ENCODE assay signal across 8 cellular contexts in the genomic region with DNA sequence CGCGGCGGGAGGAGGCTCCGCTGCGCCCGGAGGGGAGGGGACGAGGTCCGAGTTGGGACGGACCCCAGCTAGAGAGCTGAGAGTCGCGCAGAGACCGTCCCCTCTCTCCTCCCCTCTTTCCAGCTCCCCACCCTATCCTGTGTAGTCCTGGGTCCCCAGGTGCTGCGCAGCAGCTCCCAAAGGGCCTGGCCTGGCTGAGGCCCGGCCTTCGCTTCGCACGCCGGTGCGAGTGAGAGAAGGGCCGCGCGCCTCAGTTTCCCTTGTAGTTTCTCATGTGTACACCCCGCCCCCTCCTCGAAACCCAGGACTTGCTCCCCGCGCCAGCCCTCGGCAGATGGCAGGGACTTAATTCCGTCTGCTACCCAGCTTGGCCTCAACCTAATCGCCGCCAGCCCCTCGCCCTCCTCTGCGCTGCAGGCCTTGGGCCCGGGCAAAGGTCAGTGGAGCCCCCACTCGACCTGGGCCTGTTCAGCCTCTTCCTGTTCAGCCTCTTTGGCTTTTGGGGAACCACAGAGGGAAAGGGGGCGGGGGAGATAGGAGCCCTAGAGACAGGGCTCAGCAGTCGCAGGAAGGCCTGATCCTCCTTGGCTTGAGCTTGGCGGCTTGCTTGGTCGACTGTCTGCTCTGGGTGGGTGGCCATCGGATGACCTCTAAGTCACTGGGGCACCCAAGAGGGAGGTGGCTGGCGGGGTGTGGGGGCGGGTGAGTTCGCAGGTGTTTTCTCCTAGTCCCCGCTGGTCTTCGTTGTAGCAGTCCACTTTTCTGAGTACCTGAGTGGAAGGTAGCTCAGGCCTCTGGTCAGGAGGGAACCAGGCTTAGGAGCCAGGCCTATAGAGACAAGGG. TPM values are rescaled to one million over a fixed set of nuclear protein-coding genes. Genes with fewer than 3 reads are reported as not detected.
DNase-seq lines count a peak whose midpoint lies in the region; ATAC-seq, FAIRE-seq and TF ChIP-seq lines count a peak whose summit lies in the region.

No MANE protein-coding gene starts in this region.

- H3K4me3 ChIP-seq in OCI-LY1 (ENCODE audit: low read depth, low read length, poor library complexity, severe bottlenecking) (peak overlapping the region; percentile 82), iPS DF 6.9 (ENCODE audit: low read length) (peak overlapping the region; percentile 79), skeletal muscle cell (ENCODE audit: low read depth, low read length) (peak overlapping the region; percentile 92)

- TF ChIP-seq CTCF in OCI-LY1 (IDR thresholded peaks at IDR 0.05; ENCODE audit: low read length), result no peak

- H3K4me1 ChIP-seq in OCI-LY1 (ENCODE audit: insufficient read depth, low read length, severe bottlenecking), result peaks cover 24% of the 10 kb centered on the region
- 0 out of 2 replicates have a peak, but pooled peaks cover 5% of the 10 kb centered on the region for H3K4me1 ChIP-seq in iPS DF 6.9 (ENCODE audit: control insufficient read depth, insufficient read depth, low read length)

- no peaks in the 10 kb centered on the region for H3K9me2 ChIP-seq in OCI-LY1 (ENCODE audit: low read depth, low read length)

- no peaks in the 10 kb centered on the region for H3K79me2 ChIP-seq in OCI-LY1 (ENCODE audit: insufficient read depth, low read length)

- H3K27ac ChIP-seq in OCI-LY1 (ENCODE audit: low read depth, low read length, poor library complexity, severe bottlenecking) (peak overlapping the region; percentile 52), angular gyrus (ENCODE audit: low read depth, low read length) (peak overlapping the region; percentile 97), iPS DF 6.9 (ENCODE audit: low read length) (no peak overlapping the region)

- no peaks in the 10 kb centered on the region for H4K20me1 ChIP-seq in OCI-LY1 (ENCODE audit: insufficient read depth, low read length)

- WGBS in iPS DF 6.9 (ENCODE audit: insufficient coverage, insufficient read length), result no CpG with 5 or more reads among the region's 44 CpGs

- TF ChIP-seq POLR2A in GM12892 (IDR thresholded peaks at IDR 0.05; ENCODE audit: low read depth, low read length), result peak; percentile 38; the same call in 1 of the 2 replicates

- peak overlapping the region; percentile 86 for H3K9ac ChIP-seq in OCI-LY1 (ENCODE audit: low read length)

- H2AFZ ChIP-seq in OCI-LY1 (ENCODE audit: low read length), result no peak overlapping the region

- H3K4me2 ChIP-seq in OCI-LY1 (ENCODE audit: low read length), result peak overlapping the region; percentile 98

- DNase-seq in AG08395 (ENCODE audit: low spot score), result peak; percentile 18
- DNase-seq in GM12892 (ENCODE audit: insufficient read length), result no peak
- DNase-seq in iPS DF 6.9 (ENCODE audit: low read depth, low spot score), result no peak
- no peak for DNase-seq in skeletal muscle cell (ENCODE audit: low read depth)
- no peak for DNase-seq in HTR-8/SVneo (ENCODE audit: insufficient read length, low spot score)

- no peak for ATAC-seq in HG02870 (IDR thresholded peaks at IDR 0.05; ENCODE audit: unreplicated experiment)

- H3K27me3 ChIP-seq in OCI-LY1 (ENCODE audit: insufficient read depth, low read length) (no peaks in the 10 kb centered on the region), iPS DF 6.9 (ENCODE audit: control insufficient read depth, insufficient read depth, low read length) (no peaks in the 10 kb centered on the region)

- H3F3A ChIP-seq in OCI-LY1 (ENCODE audit: insufficient read depth, low read length), result no peaks in the 10 kb centered on the region

- H3K36me3 ChIP-seq in OCI-LY1 (ENCODE audit: insufficient read depth, low read length), result peaks cover 23% of the 10 kb centered on the region
- peaks cover 19% of the 10 kb centered on the region for H3K36me3 ChIP-seq in iPS DF 6.9 (ENCODE audit: control insufficient read depth, insufficient read depth, low read length)

- H3K9me3 ChIP-seq in OCI-LY1 (ENCODE audit: low read length) (no peaks in the 10 kb centered on the region), iPS DF 6.9 (ENCODE audit: control insufficient read depth, insufficient read depth, low read length) (no peaks in the 10 kb centered on the region)

- peak; percentile 57 for FAIRE-seq in GM12892 (lab: Jason Lieb, UNC)
- FAIRE-seq in HTR-8/SVneo (lab: Jason Lieb, UNC), result no peak

RNA-seq across cellular contexts. Expression of a gene that starts 1.0 kb away (rescaled TPM):
- 9.3 TPM for polyA plus RNA-seq in GM12892 (2012; ENCODE audit: missing spikeins)

RNA-seq across cellular contexts. Expression of a gene that starts 28.6 kb away (rescaled TPM):
- polyA plus RNA-seq in GM12892 (2012; ENCODE audit: missing spikeins), result 182 TPM

RNA-seq across cellular contexts. Expression of a gene that starts 44.1 kb away (rescaled TPM):
- 37.4 TPM for polyA plus RNA-seq in GM12892 (2012; ENCODE audit: missing spikeins)
